In the genomic region with DNA sequence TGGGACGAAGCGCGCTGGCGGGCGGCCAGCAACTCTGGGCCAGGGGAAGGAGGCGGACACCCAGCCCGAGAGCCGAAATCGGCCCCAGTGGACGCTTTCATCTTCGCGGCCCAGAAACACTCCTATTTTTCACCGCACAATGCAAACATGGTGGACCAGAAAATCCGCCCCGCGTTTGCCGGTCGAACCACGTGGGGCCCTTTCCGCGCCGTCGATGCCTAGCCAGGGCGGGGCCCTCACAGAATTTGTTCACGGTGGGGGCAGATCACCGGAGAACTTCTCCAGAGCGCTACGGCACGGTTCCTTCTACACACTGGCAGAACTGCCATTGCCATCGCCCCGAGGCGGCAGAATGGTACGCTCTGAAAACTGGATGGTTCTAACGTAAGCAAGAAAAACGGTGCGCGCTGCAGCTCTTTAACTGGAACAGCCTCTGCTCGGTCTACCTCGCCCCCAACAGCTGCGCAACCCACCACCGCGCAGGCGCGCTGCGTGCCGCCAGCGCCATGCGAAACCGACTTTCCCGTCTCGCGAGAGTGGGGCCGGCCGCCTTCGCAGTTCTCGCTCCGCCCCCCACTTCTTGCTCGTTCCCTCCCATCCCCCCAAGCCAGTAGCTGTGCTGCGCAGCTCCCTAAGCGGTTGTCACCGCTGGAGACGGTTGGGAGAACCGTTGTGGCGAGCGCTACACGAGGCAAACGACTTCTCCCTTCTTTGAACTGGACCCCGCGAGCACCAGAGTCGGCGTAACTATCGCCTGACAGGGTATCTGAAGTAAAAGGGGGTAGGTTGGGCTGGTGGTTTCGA, we compare ENCODE assay signal across 1 cellular context.
A peak's percentile ranks its signal among the peaks of the same experiment; 100 is the strongest.
TF ChIP-seq lines count a peak whose summit lies in the region.

A gene with protein sequence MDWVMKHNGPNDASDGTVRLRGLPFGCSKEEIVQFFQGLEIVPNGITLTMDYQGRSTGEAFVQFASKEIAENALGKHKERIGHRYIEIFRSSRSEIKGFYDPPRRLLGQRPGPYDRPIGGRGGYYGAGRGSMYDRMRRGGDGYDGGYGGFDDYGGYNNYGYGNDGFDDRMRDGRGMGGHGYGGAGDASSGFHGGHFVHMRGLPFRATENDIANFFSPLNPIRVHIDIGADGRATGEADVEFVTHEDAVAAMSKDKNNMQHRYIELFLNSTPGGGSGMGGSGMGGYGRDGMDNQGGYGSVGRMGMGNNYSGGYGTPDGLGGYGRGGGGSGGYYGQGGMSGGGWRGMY (plus strand): TSS at position 610 of the 804 bp plus-strand sequence. CDS start 5,158 bp downstream, outside the sequence.

TF ChIP-seq in A549, 52 proteins besides CTCF, POLR2A, EP300 and RAD21 (continued from another document):
- TF ChIP-seq, protein P1, sequence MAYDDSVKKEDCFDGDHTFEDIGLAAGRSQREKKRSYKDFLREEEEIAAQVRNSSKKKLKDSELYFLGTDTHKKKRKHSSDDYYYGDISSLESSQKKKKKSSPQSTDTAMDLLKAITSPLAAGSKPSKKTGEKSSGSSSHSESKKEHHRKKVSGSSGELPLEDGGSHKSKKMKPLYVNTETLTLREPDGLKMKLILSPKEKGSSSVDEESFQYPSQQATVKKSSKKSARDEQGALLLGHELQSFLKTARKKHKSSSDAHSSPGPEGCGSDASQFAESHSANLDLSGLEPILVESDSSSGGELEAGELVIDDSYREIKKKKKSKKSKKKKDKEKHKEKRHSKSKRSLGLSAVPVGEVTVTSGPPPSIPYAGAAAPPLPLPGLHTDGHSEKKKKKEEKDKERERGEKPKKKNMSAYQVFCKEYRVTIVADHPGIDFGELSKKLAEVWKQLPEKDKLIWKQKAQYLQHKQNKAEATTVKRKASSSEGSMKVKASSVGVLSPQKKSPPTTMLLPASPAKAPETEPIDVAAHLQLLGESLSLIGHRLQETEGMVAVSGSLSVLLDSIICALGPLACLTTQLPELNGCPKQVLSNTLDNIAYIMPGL (CRISPR knock-in tag; IDR thresholded peaks at IDR 0.05; ENCODE audit: borderline replicate concordance), result no peak
- TF ChIP-seq HEYL (CRISPR knock-in tag; IDR thresholded peaks at IDR 0.05) (0 out of 2 replicates have a peak, but pooled peaks have one; percentile 69), FOSL2 (IDR thresholded peaks at IDR 0.05) (no peak), FOSL2 (CRISPR knock-in tag; IDR thresholded peaks at IDR 0.05) (peak; percentile 15; the same call in 1 of the 2 replicates), EHMT2 (IDR thresholded peaks at IDR 0.05; ENCODE audit: low read depth) (no peak), NPAS2 (CRISPR knock-in tag; IDR thresholded peaks at IDR 0.05; ENCODE audit: borderline replicate concordance) (no peak), CEBPB (IDR thresholded peaks at IDR 0.05) (peak in 1 of 2 experiments; percentile 62; a peak in 2 of 4 replicates), CBX2 (IDR thresholded peaks at IDR 0.05; ENCODE audit: borderline replicate concordance, low read depth) (no peak), HOXB13 (CRISPR knock-in tag; IDR thresholded peaks at IDR 0.05; ENCODE audit: low read depth) (peak; percentile 89), ZC3H11A (IDR thresholded peaks at IDR 0.05) (no peak), FOXS1 (CRISPR knock-in tag; IDR thresholded peaks at IDR 0.05) (peak; percentile 68; the same call in 1 of the 2 replicates), FOSB (CRISPR knock-in tag; IDR thresholded peaks at IDR 0.05) (peak; percentile 77), MAZ (IDR thresholded peaks at IDR 0.05; ENCODE audit: borderline replicate concordance, low read depth, low read length) (peak; percentile 56; the same call in 1 of the 2 replicates), TFCP2L1 (CRISPR knock-in tag; IDR thresholded peaks at IDR 0.05) (no peak; the same call in 1 of the 2 replicates), HOXB5 (CRISPR knock-in tag; IDR thresholded peaks at IDR 0.05) (peak; percentile 84), RCOR1 (IDR thresholded peaks at IDR 0.05; ENCODE audit: low read depth, low read length) (no peak), RARB (CRISPR knock-in tag; IDR thresholded peaks at IDR 0.05) (no peak), ZSCAN20 (CRISPR knock-in tag; IDR thresholded peaks at IDR 0.05) (no peak), ZNF302 (CRISPR knock-in tag; IDR thresholded peaks at IDR 0.05) (no peak), CBX8 (IDR thresholded peaks at IDR 0.05) (no peak)
- TF ChIP-seq, protein P2, sequence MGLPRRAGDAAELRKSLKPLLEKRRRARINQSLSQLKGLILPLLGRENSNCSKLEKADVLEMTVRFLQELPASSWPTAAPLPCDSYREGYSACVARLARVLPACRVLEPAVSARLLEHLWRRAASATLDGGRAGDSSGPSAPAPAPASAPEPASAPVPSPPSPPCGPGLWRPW (IDR thresholded peaks at IDR 0.05), result no peak
- TF ChIP-seq, protein P3, sequence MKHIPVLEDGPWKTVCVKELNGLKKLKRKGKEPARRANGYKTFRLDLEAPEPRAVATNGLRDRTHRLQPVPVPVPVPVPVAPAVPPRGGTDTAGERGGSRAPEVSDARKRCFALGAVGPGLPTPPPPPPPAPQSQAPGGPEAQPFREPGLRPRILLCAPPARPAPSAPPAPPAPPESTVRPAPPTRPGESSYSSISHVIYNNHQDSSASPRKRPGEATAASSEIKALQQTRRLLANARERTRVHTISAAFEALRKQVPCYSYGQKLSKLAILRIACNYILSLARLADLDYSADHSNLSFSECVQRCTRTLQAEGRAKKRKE (CRISPR knock-in tag; IDR thresholded peaks at IDR 0.05; ENCODE audit: low read depth), result peak; percentile 64; the same call in 1 of the 2 replicates
- TF ChIP-seq, protein P4, sequence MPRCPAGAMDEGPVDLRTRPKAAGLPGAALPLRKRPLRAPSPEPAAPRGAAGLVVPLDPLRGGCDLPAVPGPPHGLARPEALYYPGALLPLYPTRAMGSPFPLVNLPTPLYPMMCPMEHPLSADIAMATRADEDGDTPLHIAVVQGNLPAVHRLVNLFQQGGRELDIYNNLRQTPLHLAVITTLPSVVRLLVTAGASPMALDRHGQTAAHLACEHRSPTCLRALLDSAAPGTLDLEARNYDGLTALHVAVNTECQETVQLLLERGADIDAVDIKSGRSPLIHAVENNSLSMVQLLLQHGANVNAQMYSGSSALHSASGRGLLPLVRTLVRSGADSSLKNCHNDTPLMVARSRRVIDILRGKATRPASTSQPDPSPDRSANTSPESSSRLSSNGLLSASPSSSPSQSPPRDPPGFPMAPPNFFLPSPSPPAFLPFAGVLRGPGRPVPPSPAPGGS (IDR thresholded peaks at IDR 0.05), result peak; percentile 92
- TF ChIP-seq, protein P5, sequence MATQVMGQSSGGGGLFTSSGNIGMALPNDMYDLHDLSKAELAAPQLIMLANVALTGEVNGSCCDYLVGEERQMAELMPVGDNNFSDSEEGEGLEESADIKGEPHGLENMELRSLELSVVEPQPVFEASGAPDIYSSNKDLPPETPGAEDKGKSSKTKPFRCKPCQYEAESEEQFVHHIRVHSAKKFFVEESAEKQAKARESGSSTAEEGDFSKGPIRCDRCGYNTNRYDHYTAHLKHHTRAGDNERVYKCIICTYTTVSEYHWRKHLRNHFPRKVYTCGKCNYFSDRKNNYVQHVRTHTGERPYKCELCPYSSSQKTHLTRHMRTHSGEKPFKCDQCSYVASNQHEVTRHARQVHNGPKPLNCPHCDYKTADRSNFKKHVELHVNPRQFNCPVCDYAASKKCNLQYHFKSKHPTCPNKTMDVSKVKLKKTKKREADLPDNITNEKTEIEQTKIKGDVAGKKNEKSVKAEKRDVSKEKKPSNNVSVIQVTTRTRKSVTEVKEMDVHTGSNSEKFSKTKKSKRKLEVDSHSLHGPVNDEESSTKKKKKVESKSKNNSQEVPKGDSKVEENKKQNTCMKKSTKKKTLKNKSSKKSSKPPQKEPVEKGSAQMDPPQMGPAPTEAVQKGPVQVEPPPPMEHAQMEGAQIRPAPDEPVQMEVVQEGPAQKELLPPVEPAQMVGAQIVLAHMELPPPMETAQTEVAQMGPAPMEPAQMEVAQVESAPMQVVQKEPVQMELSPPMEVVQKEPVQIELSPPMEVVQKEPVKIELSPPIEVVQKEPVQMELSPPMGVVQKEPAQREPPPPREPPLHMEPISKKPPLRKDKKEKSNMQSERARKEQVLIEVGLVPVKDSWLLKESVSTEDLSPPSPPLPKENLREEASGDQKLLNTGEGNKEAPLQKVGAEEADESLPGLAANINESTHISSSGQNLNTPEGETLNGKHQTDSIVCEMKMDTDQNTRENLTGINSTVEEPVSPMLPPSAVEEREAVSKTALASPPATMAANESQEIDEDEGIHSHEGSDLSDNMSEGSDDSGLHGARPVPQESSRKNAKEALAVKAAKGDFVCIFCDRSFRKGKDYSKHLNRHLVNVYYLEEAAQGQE (IDR thresholded peaks at IDR 0.05), result peak; percentile 100
- TF ChIP-seq, protein P6, sequence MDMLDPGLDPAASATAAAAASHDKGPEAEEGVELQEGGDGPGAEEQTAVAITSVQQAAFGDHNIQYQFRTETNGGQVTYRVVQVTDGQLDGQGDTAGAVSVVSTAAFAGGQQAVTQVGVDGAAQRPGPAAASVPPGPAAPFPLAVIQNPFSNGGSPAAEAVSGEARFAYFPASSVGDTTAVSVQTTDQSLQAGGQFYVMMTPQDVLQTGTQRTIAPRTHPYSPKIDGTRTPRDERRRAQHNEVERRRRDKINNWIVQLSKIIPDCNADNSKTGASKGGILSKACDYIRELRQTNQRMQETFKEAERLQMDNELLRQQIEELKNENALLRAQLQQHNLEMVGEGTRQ (IDR thresholded peaks at IDR 0.05), result peak; percentile 83
- TF ChIP-seq, protein P7, sequence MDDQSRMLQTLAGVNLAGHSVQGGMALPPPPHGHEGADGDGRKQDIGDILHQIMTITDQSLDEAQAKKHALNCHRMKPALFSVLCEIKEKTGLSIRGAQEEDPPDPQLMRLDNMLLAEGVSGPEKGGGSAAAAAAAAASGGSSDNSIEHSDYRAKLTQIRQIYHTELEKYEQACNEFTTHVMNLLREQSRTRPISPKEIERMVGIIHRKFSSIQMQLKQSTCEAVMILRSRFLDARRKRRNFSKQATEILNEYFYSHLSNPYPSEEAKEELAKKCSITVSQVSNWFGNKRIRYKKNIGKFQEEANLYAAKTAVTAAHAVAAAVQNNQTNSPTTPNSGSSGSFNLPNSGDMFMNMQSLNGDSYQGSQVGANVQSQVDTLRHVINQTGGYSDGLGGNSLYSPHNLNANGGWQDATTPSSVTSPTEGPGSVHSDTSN (IDR thresholded peaks at IDR 0.05), result peak; percentile 75; the same call in 1 of the 2 replicates
- TF ChIP-seq, protein P8, sequence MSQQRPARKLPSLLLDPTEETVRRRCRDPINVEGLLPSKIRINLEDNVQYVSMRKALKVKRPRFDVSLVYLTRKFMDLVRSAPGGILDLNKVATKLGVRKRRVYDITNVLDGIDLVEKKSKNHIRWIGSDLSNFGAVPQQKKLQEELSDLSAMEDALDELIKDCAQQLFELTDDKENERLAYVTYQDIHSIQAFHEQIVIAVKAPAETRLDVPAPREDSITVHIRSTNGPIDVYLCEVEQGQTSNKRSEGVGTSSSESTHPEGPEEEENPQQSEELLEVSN (IDR thresholded peaks at IDR 0.05; ENCODE audit: borderline replicate concordance, low read depth), result peak; percentile 96
